ENCODE assay signal across 9 cellular contexts in the genomic region with DNA sequence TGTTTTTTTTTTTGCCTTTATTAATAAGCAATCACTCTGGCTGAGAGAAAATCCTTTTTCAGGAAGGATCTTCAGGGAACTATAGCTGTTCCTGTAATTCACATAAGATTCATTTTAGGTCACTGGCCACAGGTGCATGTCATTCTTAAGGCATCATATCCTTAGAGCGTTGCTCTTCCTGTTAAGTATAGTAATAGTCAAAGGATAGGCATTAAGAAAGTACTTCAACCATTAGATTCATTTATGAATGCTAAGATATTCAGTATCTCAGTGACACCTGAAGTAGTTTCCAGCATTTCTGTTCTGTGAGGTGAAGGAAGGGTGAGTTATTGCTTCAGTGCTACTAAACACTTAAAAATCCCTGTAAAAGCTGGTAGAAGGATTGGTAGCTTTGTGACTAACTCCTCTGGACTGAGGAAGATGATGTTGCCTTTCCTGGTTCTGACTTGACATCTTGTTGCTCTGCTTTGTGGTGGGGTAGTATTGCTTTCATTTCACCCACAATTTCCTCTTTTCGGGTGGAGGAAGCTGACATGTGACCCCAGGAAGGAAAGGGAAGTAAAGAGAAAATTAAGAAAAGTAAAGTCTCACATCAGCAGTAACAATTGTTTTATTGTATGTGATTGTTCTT. TPM values are rescaled to one million over a fixed set of nuclear protein-coding genes. Genes with fewer than 3 reads are reported as not detected.
DNase-seq lines count a peak whose midpoint lies in the region; ATAC-seq, FAIRE-seq and TF ChIP-seq lines count a peak whose summit lies in the region.
"Had no signal": no experiment of that assay in that cellular context is flagged by ENCODE, and none has a peak within 500 bp of the region (broad histone marks: within the 10 kb centered on the region; RNA-seq: fewer than 3 reads in every experiment).

No MANE protein-coding gene starts in this region.

- H3K4me3 ChIP-seq in A673 (ENCODE audit: low read depth, low read length, poor library complexity, severe bottlenecking), result no peak overlapping the region
- H3K4me3 ChIP-seq: body of pancreas had no signal

- H3K36me3 ChIP-seq in A673 (ENCODE audit: insufficient read depth, low read length, poor library complexity, severe bottlenecking), result no peaks in the 10 kb centered on the region

- H3K27ac ChIP-seq in A673 (ENCODE audit: low read depth, low read length, poor library complexity, severe bottlenecking), result no peak overlapping the region
- H3K27ac ChIP-seq: body of pancreas had no signal

- no peaks in the 10 kb centered on the region for H3K9me3 ChIP-seq in A673 (ENCODE audit: low read depth, low read length, poor library complexity, severe bottlenecking)
- H3K9me3 ChIP-seq: body of pancreas had no signal

- DNase-seq in stimulated activated CD4-positive, alpha-beta T cell treated with anti-CD3 and anti-CD28 coated beads, Interleukin-1b, Interleukin-23, amount 100 ng/mL, for 48 hours, result peak; percentile 5
- DNase-seq in stimulated activated CD4-positive, alpha-beta T cell treated with anti-CD3 and anti-CD28 coated beads, Interleukin-4, amount 100 ng/mL, for 1 hour, result no peak
- DNase-seq in SKM-1 (lab: John Stamatoyannopoulos, UW; ENCODE audit: unreplicated experiment), result peak; percentile 94
- DNase-seq in germinal center (ENCODE audit: low spot score), result peak; percentile 67
- peak; percentile 5 for DNase-seq in urothelium cell line (ENCODE audit: low spot score)
- DNase-seq in NCI-H748 treated with DMSO at 0.1 percent for 48 hours (lab: John Stamatoyannopoulos, UW), result no peak
- no peak for DNase-seq in A673 (ENCODE audit: low spot score)

- no peak for FAIRE-seq in urothelium cell line (lab: Jason Lieb, UNC)

- BruUV-seq in A673 (replicated peaks; lab: Mats Ljungman, UMichigan), result no TSS peak

- intact Hi-C loops in A673 (cut with micrococcal nuclease; ENCODE audit: unreplicated experiment), result no loop called here

- H3K4me1 ChIP-seq in A673 (ENCODE audit: insufficient read depth, low read length, poor library complexity, severe bottlenecking), result no peaks in the 10 kb centered on the region

- TF ChIP-seq CTCF in A673 (conservative IDR thresholded peaks at IDR 0.05; ENCODE audit: low read depth, low read length), result no peak

- H3K27me3 ChIP-seq in A673 (replicated peaks; ENCODE audit: insufficient read depth, low read depth, low read length, poor library complexity), result no peaks in the 10 kb centered on the region
- H3K27me3 ChIP-seq: body of pancreas had no signal

- ATAC-seq in HG03108 (IDR thresholded peaks at IDR 0.05; ENCODE audit: unreplicated experiment), result peak; percentile 73
- ATAC-seq: body of pancreas had no signal

- POLR2A ChIA-PET in A673 (lab: Charles Lee; ENCODE audit: low non-redundant PET), result no interaction called here

- CTCF ChIA-PET in A673 (lab: Charles Lee), result no interaction called here

RNA-seq across cellular contexts. Expression of a gene that starts 34.7 kb away (rescaled TPM):
- total RNA-seq in A673 (2021), result 19.7 and 20.6 TPM in 2 replicates

RNA-seq across cellular contexts. Expression of a gene that starts 52.1 kb away (rescaled TPM):
- total RNA-seq in A673 (2021), result 7.7 and 11.6 TPM in 2 replicates
- total RNA-seq: body of pancreas had no signal

Comparison
In these comparisons a context has a peak if more than half of its experiments do, and no peak if none do; other contexts are left out.
1. DNase-seq: peak in stimulated activated CD4-positive, alpha-beta T cell treated with anti-CD3 and anti-CD28 coated beads, Interleukin-1b, Interleukin-23, amount 100 ng/mL, for 48 hours (single experiment), SKM-1 (single experiment), germinal center (single experiment) and urothelium cell line (single experiment); none in stimulated activated CD4-positive, alpha-beta T cell treated with anti-CD3 and anti-CD28 coated beads, Interleukin-4, amount 100 ng/mL, for 1 hour (single experiment), NCI-H748 treated with DMSO at 0.1 percent for 48 hours (single experiment) and A673 (single experiment).